15 cellular contexts compared by ENCODE assay signal in genomic region chr15:72495007-72495406, GRCh38. TPM values are rescaled to one million over a fixed set of nuclear protein-coding genes. Genes with fewer than 3 reads are reported as not detected.
DNase-seq lines count a peak whose midpoint lies in the region; ATAC-seq and TF ChIP-seq lines count a peak whose summit lies in the region.
"Had no signal": no experiment of that assay in that cellular context is flagged by ENCODE, and none has a peak within 500 bp of the region (broad histone marks: within the 10 kb centered on the region; RNA-seq: fewer than 3 reads in every experiment).

No MANE protein-coding gene starts in this region.

- H3K36me3 Mint-ChIP-seq in activated CD4-positive, alpha-beta T cell treated with anti-CD3 and anti-CD28 coated beads for 36 hours (ENCODE audit: low read depth): peaks cover 8% of the 10 kb centered on the region
- H3K36me3 Mint-ChIP-seq in chondrocyte (ENCODE audit: low read depth): no peaks in the 10 kb centered on the region

- peaks cover 72% of the 10 kb centered on the region for H3K4me1 Mint-ChIP-seq in activated CD4-positive, alpha-beta T cell treated with anti-CD3 and anti-CD28 coated beads for 36 hours
- peaks cover 73% of the 10 kb centered on the region for H3K4me1 Mint-ChIP-seq in chondrocyte (ENCODE audit: low read depth)

- no peaks in the 10 kb centered on the region for H3K27me3 Mint-ChIP-seq in activated CD4-positive, alpha-beta T cell treated with anti-CD3 and anti-CD28 coated beads for 36 hours
- no peaks in the 10 kb centered on the region for H3K27me3 Mint-ChIP-seq in chondrocyte (ENCODE audit: low read depth)

- ATAC-seq in activated CD4-positive, alpha-beta T cell treated with anti-CD3 and anti-CD28 coated beads for 36 hours: no peak
- peak; percentile 47 to 81 (median 70) for ATAC-seq in psoas muscle

- peak overlapping the region; percentile 55 for H3K27ac Mint-ChIP-seq in activated CD4-positive, alpha-beta T cell treated with anti-CD3 and anti-CD28 coated beads for 36 hours
- peak overlapping the region; percentile 62 for H3K27ac Mint-ChIP-seq in chondrocyte (ENCODE audit: unreplicated experiment)

- intact Hi-C loops in activated CD4-positive, alpha-beta T cell treated with anti-CD3 and anti-CD28 coated beads for 36 hours (cut with DNase I, micrococcal nuclease): no loop called here
- intact Hi-C loops in psoas muscle (cut with DNase I) (no loop called here), ovary (cut with DNase I) (no loop called here)

- H3K4me3 Mint-ChIP-seq in activated CD4-positive, alpha-beta T cell treated with anti-CD3 and anti-CD28 coated beads for 36 hours: no peak overlapping the region
- no peak overlapping the region for H3K4me3 Mint-ChIP-seq in chondrocyte (ENCODE audit: unreplicated experiment)
- H3K4me3 Mint-ChIP-seq: H9 had no signal

- DNase-seq in activated CD4-positive, alpha-beta T cell treated with anti-CD3 and anti-CD28 coated beads for 36 hours: no peak
- DNase-seq in activated CD4-positive, alpha-beta T cell treated with anti-CD3 and anti-CD28 coated beads for 4 hours: no peak
- no peak for DNase-seq in chondrocyte (ENCODE audit: low spot score)
- DNase-seq in psoas muscle: no peak
- DNase-seq in activated CD8-positive, alpha-beta memory T cell treated with anti-CD3 and anti-CD28 coated beads for 24 hours: no peak
- no peak for DNase-seq in ovary
- no peak for DNase-seq in NCI-H446 treated with DMSO at 0.1 percent for 48 hours (lab: John Stamatoyannopoulos, UW)
- DNase-seq: DMS53, H9, Kasumi-1, NCI-H2029 treated with DMSO at 0.1 percent for 48 hours, NCI-H226, NCI-H748 treated with DMSO at 0.1 percent for 48 hours, SK-N-SH had no signal

- H3K27me3 ChIP-seq in psoas muscle (ENCODE audit: insufficient read depth in 3 of 3, low read length in 2 of 3): no peaks in the 10 kb centered on the region
- H3K27me3 ChIP-seq in ovary: no peaks in the 10 kb centered on the region

- H3K4me1 ChIP-seq in HEK293 (ENCODE audit: control insufficient read depth, insufficient read depth, low read length) (peaks cover 41% of the 10 kb centered on the region), psoas muscle (peaks cover 79% of the 10 kb centered on the region), ovary (ENCODE audit: insufficient read depth) (peaks cover 11% of the 10 kb centered on the region)

- TF ChIP-seq POLR2A in ovary (IDR thresholded peaks at IDR 0.05): no peak

- H3K4me3 ChIP-seq in HEK293 (ENCODE audit: low read depth, low read length) (no peak overlapping the region), psoas muscle (peak overlapping the region; percentile 36), ovary (no peak overlapping the region)

- WGBS in psoas muscle, 3 donors: 32 to 56% (median 37%) methylated on average over 3 of the region's 3 CpGs
- 77 to 93% (median 89%) methylated on average over 3 of the region's 3 CpGs for WGBS in ovary, 3 donors

- peaks cover 7 to 9% of the 10 kb centered on the region in 2 experiments for H3K36me3 ChIP-seq in HEK293 (ENCODE audit: control insufficient read depth in 2 of 2, insufficient read depth in 1 of 2, low read length in 2 of 2)
- H3K36me3 ChIP-seq in psoas muscle (ENCODE audit: insufficient read depth in 1 of 2, low read depth in 1 of 2): peaks cover 2 to 7% of the 10 kb centered on the region in 2 donors
- no peaks in the 10 kb centered on the region for H3K36me3 ChIP-seq in ovary

- POLR2A ChIA-PET in activated CD4-positive, alpha-beta T cell treated with anti-CD3 and anti-CD28 coated beads for 36 hours (lab: Charles Lee): interaction anchor here (0.7 to 1.5 kb wide), 2 partner anchors 12 to 19 kb away, joined by 3 to 4 read pairs; no protein-coding TSS in a partner anchor
- POLR2A ChIA-PET in HEK293 (lab: Yijun Ruan, JAX): interaction anchor here (1.3 kb wide), 1 partner anchor 20 kb away, joined by 4 read pairs; no protein-coding TSS in a partner anchor

- TF ChIP-seq CTCF in HEK293 (tag by site-specific recombination; IDR thresholded peaks at IDR 0.05) (no peak), chondrocyte (IDR thresholded peaks at IDR 0.05) (no peak), psoas muscle (IDR thresholded peaks at IDR 0.05) (no peak), ovary (IDR thresholded peaks at IDR 0.05) (no peak)

- CTCF ChIA-PET in activated CD4-positive, alpha-beta T cell treated with anti-CD3 and anti-CD28 coated beads for 36 hours (lab: Charles Lee): interaction anchor here (0.6 to 2.0 kb wide), 7 partner anchors 19 to 352 kb away, joined by 3 to 7 read pairs (median 3); no protein-coding TSS in a partner anchor
- CTCF ChIA-PET in HEK293 (lab: Yijun Ruan, JAX): interaction anchor here (1.0 to 1.5 kb wide), 2 partner anchors 9 to 183 kb away, joined by 4 to 5 read pairs; no protein-coding TSS in a partner anchor

- H3K27ac ChIP-seq in HEK293 (ENCODE audit: extremely low read depth, low read depth, low read length): no peak overlapping the region
- peak overlapping the region; percentile 64 for H3K27ac ChIP-seq in psoas muscle
- H3K27ac ChIP-seq in ovary: no peak overlapping the region

- no peaks in the 10 kb centered on the region for H3K9me3 ChIP-seq in HEK293 (ENCODE audit: control insufficient read depth, insufficient read depth, low read depth, low read length)
- H3K9me3 ChIP-seq in psoas muscle: no peaks in the 10 kb centered on the region
- no peaks in the 10 kb centered on the region for H3K9me3 ChIP-seq in ovary
- H3K9me3 ChIP-seq: SK-N-SH had no signal

- TF ChIP-seq EP300 in ovary (IDR thresholded peaks at IDR 0.05): no peak

- no peaks in the 10 kb centered on the region for H3K9me3 Mint-ChIP-seq in activated CD4-positive, alpha-beta T cell treated with anti-CD3 and anti-CD28 coated beads for 36 hours (ENCODE audit: low read depth)
- H3K9me3 Mint-ChIP-seq in chondrocyte (ENCODE audit: low read depth): no peaks in the 10 kb centered on the region
- H3K9me3 Mint-ChIP-seq: H9 had no signal

TF ChIP-seq in HEK293, 187 proteins besides CTCF, POLR2A, EP300 and RAD21 (continues in another document):
- TF ChIP-seq KLF10 (tag by site-specific recombination; IDR thresholded peaks at IDR 0.05) (0 out of 2 replicates have a peak, but pooled peaks have one; percentile 36), MZF1 (tag by site-specific recombination; IDR thresholded peaks at IDR 0.05; ENCODE audit: borderline replicate concordance) (no peak), ZNF398 (tag by site-specific recombination; IDR thresholded peaks at IDR 0.05) (0 out of 2 replicates have a peak, but pooled peaks have one; percentile 27), ZNF747 (tag by site-specific recombination; IDR thresholded peaks at IDR 0.05) (no peak), ZNF629 (tag by site-specific recombination; IDR thresholded peaks at IDR 0.05) (peak; percentile 47; the same call in 1 of the 2 replicates), ZNF366 (tag by site-specific recombination; conservative IDR thresholded peaks at IDR 0.05) (peak; percentile 63), ZNF404 (tag by site-specific recombination; IDR thresholded peaks at IDR 0.05) (no peak), KLF17 (tag by site-specific recombination; IDR thresholded peaks at IDR 0.05) (no peak), FEZF1 (tag by site-specific recombination; IDR thresholded peaks at IDR 0.05) (no peak), PRDM6 (tag by site-specific recombination; IDR thresholded peaks at IDR 0.05) (peak; percentile 56; the same call in 1 of the 2 replicates), GLIS1 (tag by site-specific recombination; IDR thresholded peaks at IDR 0.05) (no peak)

RNA-seq across cellular contexts. Expression of gene ARIH1, which starts 20.9 kb away (rescaled TPM):
- total RNA-seq in activated CD4-positive, alpha-beta T cell treated with anti-CD3 and anti-CD28 coated beads for 36 hours: 100 to 1,000 TPM; 177 to 195 TPM
- total RNA-seq in chondrocyte (150 to 169 TPM (median 164 TPM) in 3 replicates), psoas muscle (100 to 1,000 TPM; 181 to 253 (median 204) TPM), ovary (100 to 1,000 TPM in 5 of 7 donors, 10 to 100 TPM in 2; 47.9 to 211 (median 171) TPM)
- polyA plus RNA-seq in psoas muscle (10 to 100 TPM; 35.6 to 75.6 (median 43.8) TPM), ovary (10 to 100 TPM; 33.1 to 91.2 TPM)
